ENCODE assay signal across 23 cellular contexts in genomic region chr14:49995162-49995561, GRCh38.
A peak's percentile ranks its signal among the peaks of the same experiment; 100 is the strongest.
DNase-seq lines count a peak whose midpoint lies in the region; ATAC-seq and TF ChIP-seq lines count a peak whose summit lies in the region.
"Had no signal": no experiment of that assay in that cellular context is flagged by ENCODE, and none has a peak within 500 bp of the region (broad histone marks: within the 10 kb centered on the region; RNA-seq: fewer than 3 reads in every experiment).

No MANE protein-coding gene starts in this region.

- no peaks in the 10 kb centered on the region for H3K27me3 ChIP-seq in left ventricle myocardium inferior (ENCODE audit: low read depth)
- H3K27me3 ChIP-seq: ascending aorta had no signal

- peaks cover 20% of the 10 kb centered on the region for H3K4me1 ChIP-seq in left ventricle myocardium inferior

- H3K9me3 ChIP-seq in left ventricle myocardium inferior (replicated peaks) = no peaks in the 10 kb centered on the region
- H3K9me3 ChIP-seq: ascending aorta had no signal

- H3K27me3 Mint-ChIP-seq in memory B cell = no peaks in the 10 kb centered on the region
- H3K27me3 Mint-ChIP-seq: activated CD8-positive, alpha-beta T cell treated with anti-CD3 and anti-CD28 coated beads for 36 hours; CD4-positive, alpha-beta T cell; naive B cell had no signal

- H3K36me3 ChIP-seq in left ventricle myocardium inferior = no peaks in the 10 kb centered on the region
- H3K36me3 ChIP-seq: ascending aorta had no signal

- DNase-seq in left ventricle myocardium inferior (no peak), Right ventricle myocardium inferior (ENCODE audit: missing footprints) (no peak), NCI-H524 treated with DMSO at 0.1 percent for 48 hours (lab: John Stamatoyannopoulos, UW) (peak; percentile 19), memory B cell (ENCODE audit: low spot score in 2 of 2) (no peak), HuH-7 (ENCODE audit: low spot score) (no peak), HUDEP-2 (lab: John Stamatoyannopoulos, UW; ENCODE audit: unreplicated experiment in 76 of 76) (no peak)
- DNase-seq in stimulated activated effector memory CD8-positive, alpha-beta T cell treated with anti-CD3 and anti-CD28 coated beads, Interleukin-12 subunit alpha, Interleukin-12 subunit beta, amount 100 ng/mL, for 72 hours (ENCODE audit: low spot score in 2 of 2) = no peak
- DNase-seq: activated CD8-positive, alpha-beta T cell treated with anti-CD3 and anti-CD28 coated beads for 36 hours; activated naive CD4-positive, alpha-beta T cell treated with Interleukin-2 at 50 U/mL for 16 hours; activated T-cell treated with anti-CD3 and anti-CD28 coated beads, Interleukin-2, amount 50 U/mL, for 1 hour; CD4-positive, alpha-beta T cell; cerebellar nuclear complex; DMS 273 treated with DMSO at 0.1 percent for 48 hours; effector CD8-positive, alpha-beta T cell; GDM1; MV-4-11; naive B cell; NCI-H1694 treated with DMSO at 0.1 percent for 48 hours; NCI-H2171 treated with DMSO at 0.1 percent for 48 hours; T-helper 9 cell had no signal

- intact Hi-C loops in left ventricle myocardium inferior (cut with micrococcal nuclease) = no loop called here
- intact Hi-C loops in Right ventricle myocardium inferior (cut with DNase I) = no loop called here

- peaks cover 1% of the 10 kb centered on the region for H3K36me3 Mint-ChIP-seq in memory B cell
- peaks cover 78% of the 10 kb centered on the region for H3K36me3 Mint-ChIP-seq in stimulated activated effector memory CD8-positive, alpha-beta T cell treated with anti-CD3 and anti-CD28 coated beads, Interleukin-12 subunit alpha, Interleukin-12 subunit beta, amount 100 ng/mL, for 72 hours

- H3K27ac ChIP-seq in left ventricle myocardium inferior (replicated peaks) = peak overlapping the region; percentile 61
- H3K27ac ChIP-seq: ascending aorta, RWPE1 had no signal

- TF ChIP-seq CTCF in left ventricle myocardium inferior (IDR thresholded peaks at IDR 0.05; ENCODE audit: borderline replicate concordance) = no peak

- H3K27ac Mint-ChIP-seq in memory B cell = peak overlapping the region; percentile 38
- peak overlapping the region; percentile 98 for H3K27ac Mint-ChIP-seq in stimulated activated effector memory CD8-positive, alpha-beta T cell treated with anti-CD3 and anti-CD28 coated beads, Interleukin-12 subunit alpha, Interleukin-12 subunit beta, amount 100 ng/mL, for 72 hours
- H3K27ac Mint-ChIP-seq: activated CD8-positive, alpha-beta T cell treated with anti-CD3 and anti-CD28 coated beads for 36 hours; CD4-positive, alpha-beta T cell; naive B cell had no signal

- no peak overlapping the region for H3K4me3 Mint-ChIP-seq in memory B cell
- no peak overlapping the region for H3K4me3 Mint-ChIP-seq in stimulated activated effector memory CD8-positive, alpha-beta T cell treated with anti-CD3 and anti-CD28 coated beads, Interleukin-12 subunit alpha, Interleukin-12 subunit beta, amount 100 ng/mL, for 72 hours
- H3K4me3 Mint-ChIP-seq: activated CD8-positive, alpha-beta T cell treated with anti-CD3 and anti-CD28 coated beads for 36 hours; CD4-positive, alpha-beta T cell; naive B cell had no signal

- H3K4me3 ChIP-seq in left ventricle myocardium inferior = no peak overlapping the region
- H3K4me3 ChIP-seq: ascending aorta had no signal

- ATAC-seq in Right ventricle myocardium inferior (no peak), memory B cell (ENCODE audit: low read depth) (no peak), GM21515 (IDR thresholded peaks at IDR 0.05; ENCODE audit: unreplicated experiment) (no peak)
- no peak for ATAC-seq in stimulated activated effector memory CD8-positive, alpha-beta T cell treated with anti-CD3 and anti-CD28 coated beads, Interleukin-12 subunit alpha, Interleukin-12 subunit beta, amount 100 ng/mL, for 72 hours
- ATAC-seq: activated CD8-positive, alpha-beta T cell treated with anti-CD3 and anti-CD28 coated beads for 36 hours had no signal

- H3K9me3 Mint-ChIP-seq in memory B cell = no peaks in the 10 kb centered on the region
- no peaks in the 10 kb centered on the region for H3K9me3 Mint-ChIP-seq in stimulated activated effector memory CD8-positive, alpha-beta T cell treated with anti-CD3 and anti-CD28 coated beads, Interleukin-12 subunit alpha, Interleukin-12 subunit beta, amount 100 ng/mL, for 72 hours
- H3K9me3 Mint-ChIP-seq: activated CD8-positive, alpha-beta T cell treated with anti-CD3 and anti-CD28 coated beads for 36 hours; CD4-positive, alpha-beta T cell; naive B cell had no signal

- peaks cover 31% of the 10 kb centered on the region for H3K4me1 Mint-ChIP-seq in memory B cell
- peaks cover 80% of the 10 kb centered on the region for H3K4me1 Mint-ChIP-seq in stimulated activated effector memory CD8-positive, alpha-beta T cell treated with anti-CD3 and anti-CD28 coated beads, Interleukin-12 subunit alpha, Interleukin-12 subunit beta, amount 100 ng/mL, for 72 hours
